ENCODE assay signal across 16 cellular contexts in genomic region chr2:170481201-170481600, GRCh38.
DNase-seq lines count a peak whose midpoint lies in the region; ATAC-seq and TF ChIP-seq lines count a peak whose summit lies in the region.
"Had no signal": no experiment of that assay in that cellular context is flagged by ENCODE, and none has a peak within 500 bp of the region (broad histone marks: within the 10 kb centered on the region; RNA-seq: fewer than 3 reads in every experiment).

No MANE protein-coding gene starts in this region.

- H3K4me1 Mint-ChIP-seq in activated T-helper 17 cell treated with anti-CD3 and anti-CD28 coated beads, Interleukin-2, amount 50 U/mL, for 72 hours = no peaks in the 10 kb centered on the region
- peaks cover 10% of the 10 kb centered on the region for H3K4me1 Mint-ChIP-seq in glutamatergic neuron (ENCODE audit: low read depth, unreplicated experiment)
- H3K4me1 Mint-ChIP-seq: CD4-positive, alpha-beta memory T cell had no signal

- no peak overlapping the region for H3K27ac Mint-ChIP-seq in activated T-helper 17 cell treated with anti-CD3 and anti-CD28 coated beads, Interleukin-2, amount 50 U/mL, for 72 hours
- H3K27ac Mint-ChIP-seq in glutamatergic neuron (ENCODE audit: unreplicated experiment) = no peak overlapping the region
- H3K27ac Mint-ChIP-seq: CD4-positive, alpha-beta memory T cell had no signal

- TF ChIP-seq CTCF in thoracic aorta (IDR thresholded peaks at IDR 0.05) (no peak), glutamatergic neuron (IDR thresholded peaks at IDR 0.05; ENCODE audit: partially characterized antibody, unreplicated experiment) (no peak)

- peaks cover 4% of the 10 kb centered on the region for H3K27me3 Mint-ChIP-seq in activated T-helper 17 cell treated with anti-CD3 and anti-CD28 coated beads, Interleukin-2, amount 50 U/mL, for 72 hours
- H3K27me3 Mint-ChIP-seq in glutamatergic neuron (ENCODE audit: unreplicated experiment) = no peaks in the 10 kb centered on the region

- H3K27me3 ChIP-seq in thoracic aorta (replicated peaks; ENCODE audit: insufficient read depth) = no peaks in the 10 kb centered on the region
- H3K27me3 ChIP-seq: BE2C had no signal

- peak; percentile 51 for DNase-seq in kidney tubule cell (ENCODE audit: low spot score)
- DNase-seq in thoracic aorta (ENCODE audit: low spot score) = no peak
- DNase-seq in DMS79 treated with DMSO at 0.1 percent for 48 hours (lab: John Stamatoyannopoulos, UW) = no peak
- no peak for DNase-seq in NCI-H128 (lab: John Stamatoyannopoulos, UW; ENCODE audit: unreplicated experiment)
- no peak for DNase-seq in glutamatergic neuron
- DNase-seq: BE2C; CD4-positive, alpha-beta memory T cell; DMS79; EL; GM23248 had no signal

- H3K9me3 Mint-ChIP-seq in activated T-helper 17 cell treated with anti-CD3 and anti-CD28 coated beads, Interleukin-2, amount 50 U/mL, for 72 hours = no peaks in the 10 kb centered on the region
- H3K9me3 Mint-ChIP-seq in glutamatergic neuron (ENCODE audit: unreplicated experiment) = peaks cover 1% of the 10 kb centered on the region

- H3K36me3 Mint-ChIP-seq in activated T-helper 17 cell treated with anti-CD3 and anti-CD28 coated beads, Interleukin-2, amount 50 U/mL, for 72 hours (ENCODE audit: low read depth) = no peaks in the 10 kb centered on the region
- peaks cover 5% of the 10 kb centered on the region for H3K36me3 Mint-ChIP-seq in glutamatergic neuron (ENCODE audit: unreplicated experiment)
- H3K36me3 Mint-ChIP-seq: CD4-positive, alpha-beta memory T cell had no signal

- H3K4me3 Mint-ChIP-seq in activated T-helper 17 cell treated with anti-CD3 and anti-CD28 coated beads, Interleukin-2, amount 50 U/mL, for 72 hours = no peak overlapping the region
- no peak overlapping the region for H3K4me3 Mint-ChIP-seq in glutamatergic neuron (ENCODE audit: unreplicated experiment)
- H3K4me3 Mint-ChIP-seq: CD4-positive, alpha-beta memory T cell had no signal

- ATAC-seq in GM18520 (IDR thresholded peaks at IDR 0.05; ENCODE audit: unreplicated experiment) = peak; percentile 70
- peak; percentile 11 for ATAC-seq in activated T-helper 17 cell treated with anti-CD3 and anti-CD28 coated beads, Interleukin-2, amount 50 U/mL, for 72 hours (replicated peaks)
- ATAC-seq in thoracic aorta (ENCODE audit: insufficient number of reproducible peaks, low FRiP score, low read depth) = peak; percentile 20
- ATAC-seq: A549, HCT116 had no signal

- H3K9me3 ChIP-seq in thoracic aorta = no peaks in the 10 kb centered on the region
- H3K9me3 ChIP-seq: A549, BE2C had no signal

- H3K36me3 ChIP-seq in thoracic aorta = no peaks in the 10 kb centered on the region
- H3K36me3 ChIP-seq: BE2C had no signal

- no peaks in the 10 kb centered on the region for H3K4me1 ChIP-seq in thoracic aorta (ENCODE audit: control insufficient read depth in 1 of 2, low read depth in 2 of 2)
- H3K4me1 ChIP-seq: A549, BE2C had no signal

- H3K27ac ChIP-seq in thoracic aorta = no peak overlapping the region
- H3K27ac ChIP-seq: A549, C4-2B, GM23248, HL-60 had no signal

- H3K4me3 ChIP-seq in thoracic aorta = no peak overlapping the region
- H3K4me3 ChIP-seq: A549, GM23248 had no signal

Comparison
In these comparisons a context has a peak if more than half of its experiments do, and no peak if none do; other contexts are left out.
1. ATAC-seq: peak in every context shown above with its lines; median percentile 70 in GM18520; 20 in thoracic aorta; 11 in activated T-helper 17 cell treated with anti-CD3 and anti-CD28 coated beads, Interleukin-2, amount 50 U/mL, for 72 hours.